Comparison of ENCODE assay signal across 1 cellular context in genomic region chr10:73840403-73841301, GRCh38.
A peak's percentile ranks its signal among the peaks of the same experiment; 100 is the strongest.
TF ChIP-seq lines count a peak whose summit lies in the region.

No MANE protein-coding gene starts in this region.

TF ChIP-seq in HepG2, 621 proteins besides CTCF, POLR2A, EP300 and RAD21 (continued from another document and continues in another):
- TF ChIP-seq PBX2 (CRISPR knock-in tag; IDR thresholded peaks at IDR 0.05) (no peak), SOX13 (IDR thresholded peaks at IDR 0.05) (peak; percentile 58), SOX13 (CRISPR knock-in tag; conservative IDR thresholded peaks at IDR 0.05 in 1 of 2, IDR thresholded peaks at IDR 0.05 in 1 of 2) (peak in 1 of 2 experiments; percentile 93; a peak in 2 of 4 replicates), ZC3H4 (CRISPR knock-in tag; IDR thresholded peaks at IDR 0.05; ENCODE audit: borderline replicate concordance) (peak; percentile 74), ZKSCAN1 (IDR thresholded peaks at IDR 0.05; ENCODE audit: low read length) (no peak; the same call in 1 of the 2 replicates), NCOA2 (CRISPR knock-in tag; IDR thresholded peaks at IDR 0.05) (peak; percentile 95), NFYC (CRISPR knock-in tag; IDR thresholded peaks at IDR 0.05) (peak; percentile 72), POLR2AphosphoS5 (IDR thresholded peaks at IDR 0.05; ENCODE audit: low read depth, low read length) (peak; percentile 77; the same call in 1 of the 2 replicates), CBX5 (CRISPR knock-in tag; IDR thresholded peaks at IDR 0.05; ENCODE audit: borderline replicate concordance) (peak; percentile 16; the same call in 1 of the 2 replicates), MAX (IDR thresholded peaks at IDR 0.05) (peak; percentile 57), DBP (CRISPR knock-in tag; IDR thresholded peaks at IDR 0.05; ENCODE audit: not compliant biosample characterization) (no peak), SKI (IDR thresholded peaks at IDR 0.05; ENCODE audit: partially characterized antibody) (peak; percentile 76), HNF1B (CRISPR knock-in tag; IDR thresholded peaks at IDR 0.05) (peak; percentile 47; the same call in 1 of the 2 replicates), ZNF75D (CRISPR knock-in tag; IDR thresholded peaks at IDR 0.05; ENCODE audit: borderline replicate concordance) (no peak), GABPB1 (CRISPR knock-in tag; IDR thresholded peaks at IDR 0.05) (peak; percentile 23), ZFY (CRISPR knock-in tag; IDR thresholded peaks at IDR 0.05) (peak; percentile 84), IRF9 (CRISPR knock-in tag; IDR thresholded peaks at IDR 0.05; ENCODE audit: borderline replicate concordance) (no peak), SRY (CRISPR knock-in tag; IDR thresholded peaks at IDR 0.05) (no peak), NAIF1 (CRISPR knock-in tag; IDR thresholded peaks at IDR 0.05; ENCODE audit: borderline replicate concordance) (no peak), RFX5 (IDR thresholded peaks at IDR 0.05; ENCODE audit: low read depth, low read length) (no peak), TSC22D2 (CRISPR knock-in tag; IDR thresholded peaks at IDR 0.05; ENCODE audit: borderline replicate concordance) (no peak), SMARCC2 (IDR thresholded peaks at IDR 0.05) (no peak), TOPORS (CRISPR knock-in tag; IDR thresholded peaks at IDR 0.05) (no peak), ZNF746 (CRISPR knock-in tag; IDR thresholded peaks at IDR 0.05) (no peak; the same call in 1 of the 2 replicates), ARNT (IDR thresholded peaks at IDR 0.05) (no peak), ZNF354B (CRISPR knock-in tag; IDR thresholded peaks at IDR 0.05) (no peak), NFRKB (IDR thresholded peaks at IDR 0.05) (no peak), RFXAP (CRISPR knock-in tag; IDR thresholded peaks at IDR 0.05; ENCODE audit: borderline replicate concordance) (peak; percentile 85), ZHX2 (IDR thresholded peaks at IDR 0.05; ENCODE audit: low read depth) (no peak), ZHX2 (CRISPR knock-in tag; IDR thresholded peaks at IDR 0.05; ENCODE audit: borderline replicate concordance) (0 out of 2 replicates have a peak, but pooled peaks have one; percentile 45), KDM2A (CRISPR knock-in tag; IDR thresholded peaks at IDR 0.05; ENCODE audit: borderline replicate concordance, low read depth) (no peak), JUNB (CRISPR knock-in tag; IDR thresholded peaks at IDR 0.05; ENCODE audit: borderline replicate concordance) (no peak), NFATC3 (CRISPR knock-in tag; IDR thresholded peaks at IDR 0.05) (no peak), E2F1 (CRISPR knock-in tag; IDR thresholded peaks at IDR 0.05) (no peak)
- TF ChIP-seq, protein P1, sequence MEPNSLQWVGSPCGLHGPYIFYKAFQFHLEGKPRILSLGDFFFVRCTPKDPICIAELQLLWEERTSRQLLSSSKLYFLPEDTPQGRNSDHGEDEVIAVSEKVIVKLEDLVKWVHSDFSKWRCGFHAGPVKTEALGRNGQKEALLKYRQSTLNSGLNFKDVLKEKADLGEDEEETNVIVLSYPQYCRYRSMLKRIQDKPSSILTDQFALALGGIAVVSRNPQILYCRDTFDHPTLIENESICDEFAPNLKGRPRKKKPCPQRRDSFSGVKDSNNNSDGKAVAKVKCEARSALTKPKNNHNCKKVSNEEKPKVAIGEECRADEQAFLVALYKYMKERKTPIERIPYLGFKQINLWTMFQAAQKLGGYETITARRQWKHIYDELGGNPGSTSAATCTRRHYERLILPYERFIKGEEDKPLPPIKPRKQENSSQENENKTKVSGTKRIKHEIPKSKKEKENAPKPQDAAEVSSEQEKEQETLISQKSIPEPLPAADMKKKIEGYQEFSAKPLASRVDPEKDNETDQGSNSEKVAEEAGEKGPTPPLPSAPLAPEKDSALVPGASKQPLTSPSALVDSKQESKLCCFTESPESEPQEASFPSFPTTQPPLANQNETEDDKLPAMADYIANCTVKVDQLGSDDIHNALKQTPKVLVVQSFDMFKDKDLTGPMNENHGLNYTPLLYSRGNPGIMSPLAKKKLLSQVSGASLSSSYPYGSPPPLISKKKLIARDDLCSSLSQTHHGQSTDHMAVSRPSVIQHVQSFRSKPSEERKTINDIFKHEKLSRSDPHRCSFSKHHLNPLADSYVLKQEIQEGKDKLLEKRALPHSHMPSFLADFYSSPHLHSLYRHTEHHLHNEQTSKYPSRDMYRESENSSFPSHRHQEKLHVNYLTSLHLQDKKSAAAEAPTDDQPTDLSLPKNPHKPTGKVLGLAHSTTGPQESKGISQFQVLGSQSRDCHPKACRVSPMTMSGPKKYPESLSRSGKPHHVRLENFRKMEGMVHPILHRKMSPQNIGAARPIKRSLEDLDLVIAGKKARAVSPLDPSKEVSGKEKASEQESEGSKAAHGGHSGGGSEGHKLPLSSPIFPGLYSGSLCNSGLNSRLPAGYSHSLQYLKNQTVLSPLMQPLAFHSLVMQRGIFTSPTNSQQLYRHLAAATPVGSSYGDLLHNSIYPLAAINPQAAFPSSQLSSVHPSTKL (CRISPR knock-in tag; IDR thresholded peaks at IDR 0.05) = peak; percentile 87
- TF ChIP-seq, protein P2, sequence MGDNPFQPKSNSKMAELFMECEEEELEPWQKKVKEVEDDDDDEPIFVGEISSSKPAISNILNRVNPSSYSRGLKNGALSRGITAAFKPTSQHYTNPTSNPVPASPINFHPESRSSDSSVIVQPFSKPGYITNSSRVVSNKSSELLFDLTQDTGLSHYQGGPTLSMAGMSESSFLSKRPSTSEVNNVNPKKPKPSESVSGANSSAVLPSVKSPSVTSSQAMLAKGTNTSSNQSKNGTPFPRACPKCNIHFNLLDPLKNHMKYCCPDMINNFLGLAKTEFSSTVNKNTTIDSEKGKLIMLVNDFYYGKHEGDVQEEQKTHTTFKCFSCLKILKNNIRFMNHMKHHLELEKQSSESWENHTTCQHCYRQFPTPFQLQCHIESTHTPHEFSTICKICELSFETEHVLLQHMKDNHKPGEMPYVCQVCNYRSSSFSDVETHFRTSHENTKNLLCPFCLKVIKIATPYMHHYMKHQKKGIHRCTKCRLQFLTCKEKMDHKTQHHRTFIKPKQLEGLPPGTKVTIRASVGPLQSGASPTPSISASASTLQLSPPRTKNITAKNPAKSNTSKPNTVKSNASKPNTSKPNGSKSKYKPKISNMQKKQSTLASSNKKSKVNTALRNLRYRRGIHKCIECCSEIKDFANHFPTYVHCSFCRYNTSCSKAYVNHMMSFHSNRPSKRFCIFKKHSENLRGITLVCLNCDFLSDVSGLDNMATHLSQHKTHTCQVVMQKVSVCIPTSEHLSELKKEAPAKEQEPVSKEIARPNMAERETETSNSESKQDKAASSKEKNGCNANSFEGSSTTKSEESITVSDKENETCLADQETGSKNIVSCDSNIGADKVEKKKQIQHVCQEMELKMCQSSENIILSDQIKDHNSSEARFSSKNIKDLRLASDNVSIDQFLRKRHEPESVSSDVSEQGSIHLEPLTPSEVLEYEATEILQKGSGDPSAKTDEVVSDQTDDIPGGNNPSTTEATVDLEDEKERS (CRISPR knock-in tag; IDR thresholded peaks at IDR 0.05) = no peak
- TF ChIP-seq, protein P3, sequence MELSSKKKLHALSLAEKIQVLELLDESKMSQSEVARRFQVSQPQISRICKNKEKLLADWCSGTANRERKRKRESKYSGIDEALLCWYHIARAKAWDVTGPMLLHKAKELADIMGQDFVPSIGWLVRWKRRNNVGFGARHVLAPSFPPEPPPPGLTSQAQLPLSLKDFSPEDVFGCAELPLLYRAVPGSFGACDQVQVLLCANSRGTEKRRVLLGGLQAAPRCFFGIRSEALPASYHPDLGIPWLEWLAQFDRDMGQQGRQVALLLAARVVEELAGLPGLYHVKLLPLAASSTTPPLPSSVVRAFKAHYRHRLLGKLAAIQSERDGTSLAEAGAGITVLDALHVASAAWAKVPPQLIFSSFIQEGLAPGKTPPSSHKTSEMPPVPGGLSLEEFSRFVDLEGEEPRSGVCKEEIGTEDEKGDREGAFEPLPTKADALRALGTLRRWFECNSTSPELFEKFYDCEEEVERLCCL (CRISPR knock-in tag; IDR thresholded peaks at IDR 0.05; ENCODE audit: borderline replicate concordance) = no peak
- TF ChIP-seq, protein P4, sequence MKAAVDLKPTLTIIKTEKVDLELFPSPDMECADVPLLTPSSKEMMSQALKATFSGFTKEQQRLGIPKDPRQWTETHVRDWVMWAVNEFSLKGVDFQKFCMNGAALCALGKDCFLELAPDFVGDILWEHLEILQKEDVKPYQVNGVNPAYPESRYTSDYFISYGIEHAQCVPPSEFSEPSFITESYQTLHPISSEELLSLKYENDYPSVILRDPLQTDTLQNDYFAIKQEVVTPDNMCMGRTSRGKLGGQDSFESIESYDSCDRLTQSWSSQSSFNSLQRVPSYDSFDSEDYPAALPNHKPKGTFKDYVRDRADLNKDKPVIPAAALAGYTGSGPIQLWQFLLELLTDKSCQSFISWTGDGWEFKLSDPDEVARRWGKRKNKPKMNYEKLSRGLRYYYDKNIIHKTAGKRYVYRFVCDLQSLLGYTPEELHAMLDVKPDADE (CRISPR knock-in tag; IDR thresholded peaks at IDR 0.05) = no peak
